In the genomic region with DNA sequence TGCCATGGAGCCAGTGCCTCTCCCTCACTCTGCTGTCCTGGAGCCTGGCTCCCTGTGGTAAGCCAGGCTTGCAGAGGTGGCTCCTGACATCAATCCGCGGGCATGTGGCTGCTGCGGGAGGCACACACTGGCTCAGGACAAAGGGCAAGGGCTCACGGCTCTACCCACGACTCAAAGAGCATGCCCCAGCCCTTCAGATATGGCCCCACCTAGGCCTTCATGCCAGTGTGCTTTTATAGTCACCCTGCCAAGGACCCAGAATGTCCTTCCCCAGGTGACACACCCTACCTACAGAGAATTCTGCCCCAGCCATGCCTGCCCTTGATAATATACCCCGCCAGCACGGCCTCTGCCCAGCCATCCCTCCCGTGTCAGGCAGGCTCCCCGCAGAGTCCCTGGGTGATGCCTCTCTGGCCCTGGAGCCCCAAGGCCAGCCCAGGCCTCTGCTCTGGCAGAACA, we compare ENCODE assay signal across 7 cellular contexts. TPM values are rescaled to one million over a fixed set of nuclear protein-coding genes. Genes with fewer than 3 reads are reported as not detected.
DNase-seq lines count a peak whose midpoint lies in the region; FAIRE-seq and TF ChIP-seq lines count a peak whose summit lies in the region.

No MANE protein-coding gene starts in this region.

- H3K4me1 ChIP-seq in right atrium auricular region (peaks cover 0 to 48% of the 10 kb centered on the region in 2 donors), small intestine (ENCODE audit: control insufficient read depth in 2 of 2, insufficient read depth in 1 of 2, low read depth in 1 of 2, low read length in 1 of 2) (peaks cover 0 to 7% of the 10 kb centered on the region in 2 donors)

- peak overlapping the region; percentile 73 to 92 for H3K4me3 ChIP-seq in right atrium auricular region
- H3K4me3 ChIP-seq in small intestine (ENCODE audit: low read depth in 1 of 2, low read length in 2 of 2) = peak overlapping the region; percentile 89 to 99

- H3K27me3 Mint-ChIP-seq in activated T-helper 1 cell treated with anti-CD3 and anti-CD28 coated beads, Interleukin-12 subunit alpha, Interleukin-12 subunit beta, Interleukin-2, Interleukin-4 antibody, amounts not matched to agents 30 ng/mL and 10 ng/mL and 1 ng/mL, durations not matched to agents 14 hours and 24 hours and 36 hours (ENCODE audit: insufficient read depth) = no peaks in the 10 kb centered on the region

- H3K9me3 Mint-ChIP-seq in activated T-helper 1 cell treated with anti-CD3 and anti-CD28 coated beads, Interleukin-12 subunit alpha, Interleukin-12 subunit beta, Interleukin-2, Interleukin-4 antibody, amounts not matched to agents 30 ng/mL and 10 ng/mL and 1 ng/mL, durations not matched to agents 14 hours and 24 hours and 36 hours = no peaks in the 10 kb centered on the region

- H3K27me3 ChIP-seq in right atrium auricular region = no peaks in the 10 kb centered on the region
- no peaks in the 10 kb centered on the region for H3K27me3 ChIP-seq in small intestine (ENCODE audit: control insufficient read depth in 2 of 2, insufficient read depth in 2 of 2, low read length in 2 of 2)

- whole genome bisulfite sequencing in small intestine, 3 donors = 8 to 48% (median 24%) methylated on average over 9 of the region's 9 CpGs

- peaks cover 11% of the 10 kb centered on the region for H3K36me3 Mint-ChIP-seq in activated T-helper 1 cell treated with anti-CD3 and anti-CD28 coated beads, Interleukin-12 subunit alpha, Interleukin-12 subunit beta, Interleukin-2, Interleukin-4 antibody, amounts not matched to agents 30 ng/mL and 10 ng/mL and 1 ng/mL, durations not matched to agents 14 hours and 24 hours and 36 hours (ENCODE audit: low read depth)

- DNase-seq in HT-29 (ENCODE audit: low spot score) (peak; percentile 68), right atrium auricular region (ENCODE audit: low spot score) (no peak), small intestine (peak; percentile 98), AG08396 (ENCODE audit: low spot score) (no peak), putamen (ENCODE audit: low spot score) (no peak), NCI-H2029 (lab: John Stamatoyannopoulos, UW) (no peak)
- no peak for DNase-seq in activated T-helper 1 cell treated with anti-CD3 and anti-CD28 coated beads, Interleukin-12 subunit alpha, Interleukin-12 subunit beta, Interleukin-2, Interleukin-4 antibody, amounts not matched to agents 30 ng/mL and 10 ng/mL and 1 ng/mL, durations not matched to agents 14 hours and 24 hours and 36 hours (ENCODE audit: low spot score)

- H3K4me3 Mint-ChIP-seq in activated T-helper 1 cell treated with anti-CD3 and anti-CD28 coated beads, Interleukin-12 subunit alpha, Interleukin-12 subunit beta, Interleukin-2, Interleukin-4 antibody, amounts not matched to agents 30 ng/mL and 10 ng/mL and 1 ng/mL, durations not matched to agents 14 hours and 24 hours and 36 hours = peak overlapping the region; percentile 87

- peaks cover 12% of the 10 kb centered on the region for H3K36me3 ChIP-seq in right atrium auricular region
- H3K36me3 ChIP-seq in small intestine (ENCODE audit: control insufficient read depth in 2 of 2, insufficient read depth in 2 of 2, low read length in 2 of 2) = peaks cover 5 to 9% of the 10 kb centered on the region in 2 donors

- peak overlapping the region; percentile 84 for H3K27ac Mint-ChIP-seq in activated T-helper 1 cell treated with anti-CD3 and anti-CD28 coated beads, Interleukin-12 subunit alpha, Interleukin-12 subunit beta, Interleukin-2, Interleukin-4 antibody, amounts not matched to agents 30 ng/mL and 10 ng/mL and 1 ng/mL, durations not matched to agents 14 hours and 24 hours and 36 hours

- TF ChIP-seq CTCF in right atrium auricular region (IDR thresholded peaks at IDR 0.05) = no peak

- H3K27ac ChIP-seq in right atrium auricular region = peak overlapping the region; percentile 92 to 93
- peak overlapping the region; percentile 94 to 100 for H3K27ac ChIP-seq in small intestine (ENCODE audit: low read depth in 1 of 2, low read length in 1 of 2)

- FAIRE-seq in small intestine (lab: Jason Lieb, UNC) = no peak

- peaks cover 33% of the 10 kb centered on the region for H3K4me1 Mint-ChIP-seq in activated T-helper 1 cell treated with anti-CD3 and anti-CD28 coated beads, Interleukin-12 subunit alpha, Interleukin-12 subunit beta, Interleukin-2, Interleukin-4 antibody, amounts not matched to agents 30 ng/mL and 10 ng/mL and 1 ng/mL, durations not matched to agents 14 hours and 24 hours and 36 hours (ENCODE audit: low read depth)

- H3K9me3 ChIP-seq in right atrium auricular region = no peaks in the 10 kb centered on the region
- H3K9me3 ChIP-seq in small intestine (ENCODE audit: control insufficient read depth, low read depth) = no peaks in the 10 kb centered on the region

- intact Hi-C loops in activated T-helper 1 cell treated with anti-CD3 and anti-CD28 coated beads, Interleukin-12 subunit alpha, Interleukin-12 subunit beta, Interleukin-2, Interleukin-4 antibody, amounts not matched to agents 30 ng/mL and 10 ng/mL and 1 ng/mL, durations not matched to agents 14 hours and 24 hours and 36 hours (cut with micrococcal nuclease) = loop anchor here (5.0 to 10.0 kb wide), 3 partner anchors 170 to 1570 kb away; partner anchors contain the start of gene PHYKPL

RNA-seq across cellular contexts. Expression of gene MGAT4B, which starts 1.6 kb away (rescaled TPM):
- total RNA-seq in HT-29 (2014; rRNA removed; shearing (Covaris generic)) = 576 and 633 TPM in 2 replicates
- total RNA-seq in activated T-helper 1 cell treated with anti-CD3 and anti-CD28 coated beads, Interleukin-12 subunit alpha, Interleukin-12 subunit beta, Interleukin-2, Interleukin-4 antibody, amounts not matched to agents 30 ng/mL and 10 ng/mL and 1 ng/mL, durations not matched to agents 14 hours and 24 hours and 36 hours = 124 and 132 TPM in 2 replicates
- 10 to 100 TPM; 71.7 to 77.1 TPM for total RNA-seq in right atrium auricular region
- 100 to 1,000 TPM; 258 to 661 (median 544) TPM for polyA plus RNA-seq in small intestine

RNA-seq across cellular contexts. Expression of gene LTC4S, which starts 11.3 kb away (rescaled TPM):
- total RNA-seq in HT-29 (2014; rRNA removed; shearing (Covaris generic)) = not detected in 2 replicates
- 0.64 and 1.7 TPM in 2 replicates for total RNA-seq in activated T-helper 1 cell treated with anti-CD3 and anti-CD28 coated beads, Interleukin-12 subunit alpha, Interleukin-12 subunit beta, Interleukin-2, Interleukin-4 antibody, amounts not matched to agents 30 ng/mL and 10 ng/mL and 1 ng/mL, durations not matched to agents 14 hours and 24 hours and 36 hours
- 10 to 100 TPM in 1 of 2 donors, 1 to 10 TPM in 1; 9.0 to 11.1 TPM for total RNA-seq in right atrium auricular region
- 1 to 10 TPM in 2 of 3 donors, not detected in 1; 5.4 to 6.7 TPM for polyA plus RNA-seq in small intestine

RNA-seq across cellular contexts. Expression of gene SQSTM1, which starts 15.6 kb away (rescaled TPM):
- 1,334 and 1,661 TPM in 2 replicates for total RNA-seq in HT-29 (2014; rRNA removed; shearing (Covaris generic))
- total RNA-seq in activated T-helper 1 cell treated with anti-CD3 and anti-CD28 coated beads, Interleukin-12 subunit alpha, Interleukin-12 subunit beta, Interleukin-2, Interleukin-4 antibody, amounts not matched to agents 30 ng/mL and 10 ng/mL and 1 ng/mL, durations not matched to agents 14 hours and 24 hours and 36 hours = 221 and 233 TPM in 2 replicates
- 100 to 1,000 TPM; 379 to 436 TPM for total RNA-seq in right atrium auricular region
- polyA plus RNA-seq in small intestine = 100 to 1,000 TPM; 135 to 217 (median 144) TPM

RNA-seq across cellular contexts. Expression of gene MRNIP, which starts 53.5 kb away (rescaled TPM):
- total RNA-seq in HT-29 (2014; rRNA removed; shearing (Covaris generic)) = 21.1 and 24.7 TPM in 2 replicates
- total RNA-seq in activated T-helper 1 cell treated with anti-CD3 and anti-CD28 coated beads, Interleukin-12 subunit alpha, Interleukin-12 subunit beta, Interleukin-2, Interleukin-4 antibody, amounts not matched to agents 30 ng/mL and 10 ng/mL and 1 ng/mL, durations not matched to agents 14 hours and 24 hours and 36 hours = 24.6 and 26.3 TPM in 2 replicates
- 10 to 100 TPM; 12.5 to 20.3 TPM for total RNA-seq in right atrium auricular region
- 10 to 100 TPM; 11.3 to 29.7 (median 11.7) TPM for polyA plus RNA-seq in small intestine

Comparison
In these comparisons a context has a peak if more than half of its experiments do, and no peak if none do; other contexts are left out.
1. DNase-seq: peak in HT-29 (single experiment) and small intestine (single experiment); none in activated T-helper 1 cell treated with anti-CD3 and anti-CD28 coated beads, Interleukin-12 subunit alpha, Interleukin-12 subunit beta, Interleukin-2, Interleukin-4 antibody, amounts not matched to agents 30 ng/mL and 10 ng/mL and 1 ng/mL, durations not matched to agents 14 hours and 24 hours and 36 hours (single experiment), right atrium auricular region (single experiment), AG08396 (single experiment), putamen (single experiment) and NCI-H2029 (single experiment).